ENCODE assay signal across 22 cellular contexts in genomic region chr20:1085515-1086272, GRCh38.
"Had no signal": no experiment of that assay in that cellular context is flagged by ENCODE, and none has a peak within 500 bp of the region (broad histone marks: within the 10 kb centered on the region; RNA-seq: fewer than 3 reads in every experiment).

No MANE protein-coding gene starts in this region.

- H3K4me3 ChIP-seq: hepatocyte, left ventricle myocardium inferior, lung, psoas muscle, spleen, tibial artery, upper lobe of left lung, uterus had no signal

- DNase-seq: dermis blood vessel endothelial cell; foreskin melanocyte; kidney; left cardiac atrium; left ventricle myocardium inferior; mesenchymal stem cell; midbrain; nephron progenitor cell; psoas muscle; retina; spleen; stimulated activated CD4-positive, alpha-beta T cell treated with anti-CD3 and anti-CD28 coated beads, Interleukin-15, amount 100 ng/mL, for 24 hours; stimulated activated CD4-positive, alpha-beta T cell treated with anti-CD3 and anti-CD28 coated beads, Interleukin-4, amount 100 ng/mL, for 24 hours; tibial artery; upper lobe of left lung; uterus had no signal

- H3K27me3 ChIP-seq: hepatocyte, neutrophil, spleen, tibial artery, upper lobe of left lung, uterus had no signal

- H3K27me3 Mint-ChIP-seq: stimulated activated memory B cell treated with anti-CD40 and anti-IgM and Interleukin-4, amounts not matched to agents 10 μg/mL and 1 μg/mL and 100 μg/mL, for 72 hours; stimulated activated naive CD8-positive, alpha-beta T cell treated with anti-CD3 and anti-CD28 coated beads, Interleukin-15, Interleukin-2, amounts not matched to agents 100 ng/mL and 50 ng/mL, for 24 hours had no signal

- ATAC-seq: left cardiac atrium; psoas muscle; sciatic nerve; stimulated activated memory B cell treated with anti-CD40 and anti-IgM and Interleukin-4, amounts not matched to agents 10 μg/mL and 1 μg/mL and 100 μg/mL, for 72 hours had no signal

- H3K27ac ChIP-seq: hepatocyte, left ventricle myocardium inferior, neutrophil, psoas muscle, spleen, tibial artery, upper lobe of left lung, uterus had no signal

- H3K4me3 Mint-ChIP-seq: nephron progenitor cell; stimulated activated memory B cell treated with anti-CD40 and anti-IgM and Interleukin-4, amounts not matched to agents 10 μg/mL and 1 μg/mL and 100 μg/mL, for 72 hours; stimulated activated naive CD8-positive, alpha-beta T cell treated with anti-CD3 and anti-CD28 coated beads, Interleukin-15, Interleukin-2, amounts not matched to agents 100 ng/mL and 50 ng/mL, for 24 hours had no signal

- H3K36me3 ChIP-seq: left ventricle myocardium inferior, neutrophil, spleen, tibial artery, upper lobe of left lung, uterus had no signal

- H3K4me1 Mint-ChIP-seq: stimulated activated memory B cell treated with anti-CD40 and anti-IgM and Interleukin-4, amounts not matched to agents 10 μg/mL and 1 μg/mL and 100 μg/mL, for 72 hours had no signal

- H2AFZ ChIP-seq: hepatocyte had no signal

- FAIRE-seq: kidney had no signal

- H3K4me1 ChIP-seq: left ventricle myocardium inferior, psoas muscle, spleen, tibial artery, upper lobe of left lung, uterus had no signal

- H3K4me2 ChIP-seq: hepatocyte had no signal

- H3K9me3 ChIP-seq: neutrophil, psoas muscle, uterus had no signal

- H3K79me2 ChIP-seq: hepatocyte had no signal

- H3K27ac Mint-ChIP-seq: nephron progenitor cell; stimulated activated memory B cell treated with anti-CD40 and anti-IgM and Interleukin-4, amounts not matched to agents 10 μg/mL and 1 μg/mL and 100 μg/mL, for 72 hours; stimulated activated naive CD8-positive, alpha-beta T cell treated with anti-CD3 and anti-CD28 coated beads, Interleukin-15, Interleukin-2, amounts not matched to agents 100 ng/mL and 50 ng/mL, for 24 hours had no signal
